Comparison of ENCODE assay signal across 2 cellular contexts in genomic region chr11:54561439-54561838, GRCh38.
A peak's percentile ranks its signal among the peaks of the same experiment; 100 is the strongest.
TF ChIP-seq lines count a peak whose summit lies in the region.
"Not testable (repeated sequence)": the region's sequence is repeated elsewhere in the genome, so short reads cannot be mapped to it uniquely, and the experiment has no call there.

No MANE protein-coding gene starts in this region.

TF ChIP-seq in K562, 482 proteins besides CTCF, POLR2A, EP300 and RAD21 (continued from another document):
- peak; percentile 88 for TF ChIP-seq NFIC (IDR thresholded peaks at IDR 0.05)

TF ChIP-seq in HepG2, 621 proteins besides CTCF, POLR2A, EP300 and RAD21:
- peak; percentile 68; the same call in 1 of the 2 replicates for TF ChIP-seq LCORL (IDR thresholded peaks at IDR 0.05)
- not testable (repeated sequence) for TF ChIP-seq LCORL (CRISPR knock-in tag; IDR thresholded peaks at IDR 0.05)
TF ChIP-seq in HepG2: peak in this region for 1; not testable (repeated sequence) for 620.
